In the genomic region with DNA sequence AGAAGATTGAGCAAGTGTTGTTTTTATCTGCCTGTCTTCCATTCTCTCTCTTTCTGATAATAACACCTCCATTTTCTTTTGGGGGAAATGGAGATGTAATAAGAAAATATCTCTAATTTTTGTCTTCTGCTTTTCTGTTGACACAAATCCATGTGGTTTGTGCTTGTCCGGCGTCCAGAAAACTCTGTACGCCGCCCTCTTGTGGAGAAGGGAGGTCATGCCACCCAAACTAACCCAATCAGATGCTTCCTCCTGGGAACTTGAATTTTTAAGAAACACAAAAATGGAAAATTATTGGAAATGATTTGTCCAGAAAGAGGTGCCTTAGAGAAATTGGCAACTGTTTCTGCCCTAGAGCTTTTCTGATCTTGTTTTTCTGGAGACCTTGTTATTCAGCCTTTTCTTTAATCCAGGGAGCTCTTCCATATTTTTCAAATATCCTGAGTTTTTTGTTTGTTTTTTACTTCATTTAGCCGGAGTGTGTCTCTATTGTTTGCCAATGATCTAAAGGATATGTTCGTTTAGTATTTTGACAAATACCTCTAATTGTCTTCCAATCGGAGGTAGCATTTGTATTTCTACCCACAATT, we compare ENCODE assay signal across 8 cellular contexts. TPM values are rescaled to one million over a fixed set of nuclear protein-coding genes. Genes with fewer than 3 reads are reported as not detected.
DNase-seq lines count a peak whose midpoint lies in the region; ATAC-seq, FAIRE-seq and TF ChIP-seq lines count a peak whose summit lies in the region.

No MANE protein-coding gene starts in this region.

- H3K27ac ChIP-seq in lower lobe of right lung, result no peak overlapping the region
- H3K27ac ChIP-seq in tibial artery, result no peak overlapping the region

- no peak for FAIRE-seq in HTR-8/SVneo (lab: Jason Lieb, UNC)

- H3K36me3 ChIP-seq in lower lobe of right lung (no peaks in the 10 kb centered on the region), tibial artery (no peaks in the 10 kb centered on the region)

- intact Hi-C loops in lower lobe of right lung (cut with DNase I), result no loop called here
- intact Hi-C loops in tibial artery (cut with DNase I; ENCODE audit: low total_unique reads), result no loop called here

- TF ChIP-seq CTCF in lower lobe of right lung (IDR thresholded peaks at IDR 0.05), result peak; percentile 87
- peak; percentile 61 to 82 for TF ChIP-seq CTCF in tibial artery (IDR thresholded peaks at IDR 0.05)

- H3K27me3 ChIP-seq in lower lobe of right lung (ENCODE audit: low read depth), result no peaks in the 10 kb centered on the region
- H3K27me3 ChIP-seq in tibial artery, result no peaks in the 10 kb centered on the region

- peak; percentile 22 for DNase-seq in NCI-H1092 treated with DMSO at 0.1 percent for 48 hours (lab: John Stamatoyannopoulos, UW)
- DNase-seq in NCI-H1092 (lab: John Stamatoyannopoulos, UW), result no peak
- peak; percentile 26 for DNase-seq in HTR-8/SVneo (ENCODE audit: insufficient read length, low spot score)
- DNase-seq in cerebellar cortex (ENCODE audit: low spot score), result peak; percentile 53
- no peak for DNase-seq in lower lobe of right lung
- peak in 1 of 2 donors; percentile 47 for DNase-seq in tibial artery
- no peak for DNase-seq in NCI-H1048 (lab: John Stamatoyannopoulos, UW)

- ATAC-seq in SK-N-SH treated with all-trans-retinoic acid at 6 μM for 48 hours (peak; percentile 83), lower lobe of right lung (peak; percentile 78 to 84)

- no peak overlapping the region for H3K4me3 ChIP-seq in lower lobe of right lung
- H3K4me3 ChIP-seq in tibial artery, result no peak overlapping the region

- H3K9me3 ChIP-seq in lower lobe of right lung (peaks cover 11% of the 10 kb centered on the region), tibial artery (peaks cover 0 to 3% (median 0%) of the 10 kb centered on the region in 3 donors)

- H3K4me1 ChIP-seq in lower lobe of right lung (no peaks in the 10 kb centered on the region), tibial artery (no peaks in the 10 kb centered on the region)

TF ChIP-seq in SK-N-SH treated with all-trans-retinoic acid at 6 μM for 48 hours, 23 proteins besides CTCF, POLR2A, EP300 and RAD21:
- TF ChIP-seq PATZ1 (CRISPR knock-in tag; IDR thresholded peaks at IDR 0.05; ENCODE audit: borderline replicate concordance) (no peak), TOX (CRISPR knock-in tag; IDR thresholded peaks at IDR 0.05; ENCODE audit: borderline replicate concordance) (no peak), OSR1 (CRISPR knock-in tag; IDR thresholded peaks at IDR 0.05) (no peak), ZNF8 (CRISPR knock-in tag; IDR thresholded peaks at IDR 0.05) (no peak), CSRNP3 (CRISPR knock-in tag; IDR thresholded peaks at IDR 0.05) (no peak), ISL1 (CRISPR knock-in tag; IDR thresholded peaks at IDR 0.05) (no peak), PPARA (CRISPR knock-in tag; IDR thresholded peaks at IDR 0.05; ENCODE audit: borderline replicate concordance) (no peak), TCF4 (CRISPR knock-in tag; IDR thresholded peaks at IDR 0.05; ENCODE audit: borderline replicate concordance) (no peak), SNAI2 (CRISPR knock-in tag; IDR thresholded peaks at IDR 0.05) (no peak), ARNTL (CRISPR knock-in tag; IDR thresholded peaks at IDR 0.05; ENCODE audit: borderline replicate concordance, low read depth) (no peak), ESRRG (CRISPR knock-in tag; IDR thresholded peaks at IDR 0.05) (no peak), ZC3H10 (CRISPR knock-in tag; IDR thresholded peaks at IDR 0.05) (no peak), CSDC2 (CRISPR knock-in tag; IDR thresholded peaks at IDR 0.05) (no peak), BACH2 (CRISPR knock-in tag; IDR thresholded peaks at IDR 0.05; ENCODE audit: borderline replicate concordance) (no peak)
- TF ChIP-seq, protein P1, sequence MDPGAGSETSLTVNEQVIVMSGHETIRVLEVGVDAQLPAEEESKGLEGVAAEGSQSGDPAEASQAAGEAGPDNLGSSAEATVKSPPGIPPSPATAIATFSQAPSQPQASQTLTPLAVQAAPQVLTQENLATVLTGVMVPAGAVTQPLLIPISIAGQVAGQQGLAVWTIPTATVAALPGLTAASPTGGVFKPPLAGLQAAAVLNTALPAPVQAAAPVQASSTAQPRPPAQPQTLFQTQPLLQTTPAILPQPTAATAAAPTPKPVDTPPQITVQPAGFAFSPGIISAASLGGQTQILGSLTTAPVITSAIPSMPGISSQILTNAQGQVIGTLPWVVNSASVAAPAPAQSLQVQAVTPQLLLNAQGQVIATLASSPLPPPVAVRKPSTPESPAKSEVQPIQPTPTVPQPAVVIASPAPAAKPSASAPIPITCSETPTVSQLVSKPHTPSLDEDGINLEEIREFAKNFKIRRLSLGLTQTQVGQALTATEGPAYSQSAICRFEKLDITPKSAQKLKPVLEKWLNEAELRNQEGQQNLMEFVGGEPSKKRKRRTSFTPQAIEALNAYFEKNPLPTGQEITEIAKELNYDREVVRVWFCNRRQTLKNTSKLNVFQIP (CRISPR knock-in tag; IDR thresholded peaks at IDR 0.05; ENCODE audit: borderline replicate concordance, low read depth), result no peak
- TF ChIP-seq, protein P2, sequence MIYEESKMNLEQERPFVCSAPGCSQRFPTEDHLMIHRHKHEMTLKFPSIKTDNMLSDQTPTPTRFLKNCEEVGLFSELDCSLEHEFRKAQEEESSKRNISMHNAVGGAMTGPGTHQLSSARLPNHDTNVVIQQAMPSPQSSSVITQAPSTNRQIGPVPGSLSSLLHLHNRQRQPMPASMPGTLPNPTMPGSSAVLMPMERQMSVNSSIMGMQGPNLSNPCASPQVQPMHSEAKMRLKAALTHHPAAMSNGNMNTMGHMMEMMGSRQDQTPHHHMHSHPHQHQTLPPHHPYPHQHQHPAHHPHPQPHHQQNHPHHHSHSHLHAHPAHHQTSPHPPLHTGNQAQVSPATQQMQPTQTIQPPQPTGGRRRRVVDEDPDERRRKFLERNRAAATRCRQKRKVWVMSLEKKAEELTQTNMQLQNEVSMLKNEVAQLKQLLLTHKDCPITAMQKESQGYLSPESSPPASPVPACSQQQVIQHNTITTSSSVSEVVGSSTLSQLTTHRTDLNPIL (CRISPR knock-in tag; IDR thresholded peaks at IDR 0.05; ENCODE audit: low read depth), result no peak
- TF ChIP-seq, protein P3, sequence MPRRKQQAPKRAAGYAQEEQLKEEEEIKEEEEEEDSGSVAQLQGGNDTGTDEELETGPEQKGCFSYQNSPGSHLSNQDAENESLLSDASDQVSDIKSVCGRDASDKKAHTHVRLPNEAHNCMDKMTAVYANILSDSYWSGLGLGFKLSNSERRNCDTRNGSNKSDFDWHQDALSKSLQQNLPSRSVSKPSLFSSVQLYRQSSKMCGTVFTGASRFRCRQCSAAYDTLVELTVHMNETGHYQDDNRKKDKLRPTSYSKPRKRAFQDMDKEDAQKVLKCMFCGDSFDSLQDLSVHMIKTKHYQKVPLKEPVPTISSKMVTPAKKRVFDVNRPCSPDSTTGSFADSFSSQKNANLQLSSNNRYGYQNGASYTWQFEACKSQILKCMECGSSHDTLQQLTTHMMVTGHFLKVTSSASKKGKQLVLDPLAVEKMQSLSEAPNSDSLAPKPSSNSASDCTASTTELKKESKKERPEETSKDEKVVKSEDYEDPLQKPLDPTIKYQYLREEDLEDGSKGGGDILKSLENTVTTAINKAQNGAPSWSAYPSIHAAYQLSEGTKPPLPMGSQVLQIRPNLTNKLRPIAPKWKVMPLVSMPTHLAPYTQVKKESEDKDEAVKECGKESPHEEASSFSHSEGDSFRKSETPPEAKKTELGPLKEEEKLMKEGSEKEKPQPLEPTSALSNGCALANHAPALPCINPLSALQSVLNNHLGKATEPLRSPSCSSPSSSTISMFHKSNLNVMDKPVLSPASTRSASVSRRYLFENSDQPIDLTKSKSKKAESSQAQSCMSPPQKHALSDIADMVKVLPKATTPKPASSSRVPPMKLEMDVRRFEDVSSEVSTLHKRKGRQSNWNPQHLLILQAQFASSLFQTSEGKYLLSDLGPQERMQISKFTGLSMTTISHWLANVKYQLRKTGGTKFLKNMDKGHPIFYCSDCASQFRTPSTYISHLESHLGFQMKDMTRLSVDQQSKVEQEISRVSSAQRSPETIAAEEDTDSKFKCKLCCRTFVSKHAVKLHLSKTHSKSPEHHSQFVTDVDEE (CRISPR knock-in tag; IDR thresholded peaks at IDR 0.05), result no peak

RNA-seq across cellular contexts. Expression of gene FNDC1, which starts 17.8 kb away (rescaled TPM):
- total RNA-seq in lower lobe of right lung, result 0.44 TPM

Comparison
In these comparisons a context has a peak if more than half of its experiments do, and no peak if none do; other contexts are left out.
1. DNase-seq: peak in NCI-H1092 treated with DMSO at 0.1 percent for 48 hours (single experiment), HTR-8/SVneo (single experiment) and cerebellar cortex (single experiment); none in NCI-H1092 (single experiment), lower lobe of right lung (single experiment) and NCI-H1048 (single experiment).